ENCODE assay signal across 24 cellular contexts in the genomic region with DNA sequence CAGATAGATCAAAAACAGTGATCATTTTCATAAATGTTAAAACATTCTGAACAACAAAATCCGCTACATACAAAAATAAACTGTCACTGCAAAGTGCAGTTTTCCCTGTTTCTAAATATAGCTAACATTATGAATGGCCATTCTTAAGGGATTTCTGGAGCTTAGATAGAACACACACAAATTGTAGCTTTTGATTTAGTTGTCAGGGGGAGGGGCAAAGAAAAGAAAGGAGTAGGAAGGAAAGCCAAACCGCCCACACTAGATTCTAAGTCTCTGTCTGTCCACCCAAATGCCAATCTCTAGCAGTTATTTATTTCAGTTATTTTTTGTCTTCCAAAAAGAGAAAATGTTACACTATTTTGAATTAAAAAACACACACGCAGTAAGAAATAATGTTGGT.
"Had no signal": no experiment of that assay in that cellular context is flagged by ENCODE, and none has a peak within 500 bp of the region (broad histone marks: within the 10 kb centered on the region; RNA-seq: fewer than 3 reads in every experiment).

No MANE protein-coding gene starts in this region.

- DNase-seq: activated CD4-positive, alpha-beta T cell treated with anti-CD3 and anti-CD28 coated beads for 4 hours; activated CD4-positive, alpha-beta T cell treated with anti-CD3 and anti-CD28 coated beads, Interleukin-2, amount 50 U/mL, for 48 hours; activated CD4-positive, CD25-positive, alpha-beta regulatory T cell; activated CD8-positive, alpha-beta memory T cell treated with anti-CD3 and anti-CD28 coated beads, Interleukin-2, amount 50 U/mL, for 48 hours; activated naive CD4-positive, alpha-beta T cell; activated T-cell treated with anti-CD3 and anti-CD28 coated beads, Interleukin-2, amount 50 U/mL, for 4 hours; adrenal gland; cerebellar nuclear complex; cortex of kidney; kidney glomerular epithelial cell; left ventricle myocardium superior; mammary epithelial cell; naive B cell; stimulated activated CD4-positive, alpha-beta T cell treated with anti-CD3 and anti-CD28 coated beads, Interleukin-4, amount 100 ng/mL, for 1 hour; stimulated activated naive CD4-positive, alpha-beta T cell treated with Interleukin-2 at 50 U/mL for 16 hours; SW 1271; T-helper 17 cell had no signal

- H3K27me3 Mint-ChIP-seq: activated naive CD8-positive, alpha-beta T cell; naive B cell; T-helper 17 cell; type B pancreatic cell had no signal

- H3K4me1 ChIP-seq: adrenal gland, prostate gland, vagina had no signal

- ATAC-seq: activated T-cell treated with anti-CD3 and anti-CD28 coated beads, Interleukin-2, amount 50 U/mL, for 4 hours; left ventricle myocardium superior; sciatic nerve; T-helper 17 cell had no signal

- H3K4me3 Mint-ChIP-seq: activated naive CD8-positive, alpha-beta T cell; activated T-cell treated with anti-CD3 and anti-CD28 coated beads, Interleukin-2, amount 50 U/mL, for 4 hours; naive B cell; T-helper 17 cell; type B pancreatic cell had no signal

- H3K9me3 Mint-ChIP-seq: type B pancreatic cell had no signal

- H3K36me3 Mint-ChIP-seq: activated naive CD8-positive, alpha-beta T cell; naive B cell had no signal

- H3K27ac ChIP-seq: adrenal gland, prostate gland, thoracic aorta, vagina had no signal

- H3K27me3 ChIP-seq: adrenal gland, vagina had no signal

- H3K9me3 ChIP-seq: adrenal gland, prostate gland, thoracic aorta, vagina had no signal

- H3K4me3 ChIP-seq: adrenal gland, prostate gland, thoracic aorta, vagina had no signal

- H3K36me3 ChIP-seq: prostate gland, thoracic aorta, vagina had no signal

- H3K27ac Mint-ChIP-seq: activated naive CD8-positive, alpha-beta T cell; activated T-helper 2 cell treated with anti-CD3 and anti-CD28 coated beads, Interferon-gamma antibody, Interleukin-2, Interleukin-4, amounts not matched to agents 10 μg/mL and 5 μg/mL and 100 μg/mL, durations not matched to agents 14 hours and 24 hours and 36 hours; naive B cell; T-helper 17 cell; type B pancreatic cell had no signal

- H3K4me1 Mint-ChIP-seq: naive B cell, T-helper 17 cell had no signal
